ENCODE assay signal across 3 cellular contexts in genomic region chrX:19066987-19067386, GRCh38. TPM values are rescaled to one million over a fixed set of nuclear protein-coding genes. Genes with fewer than 3 reads are reported as not detected.
"Had no signal": no experiment of that assay in that cellular context is flagged by ENCODE, and none has a peak within 500 bp of the region (broad histone marks: within the 10 kb centered on the region; RNA-seq: fewer than 3 reads in every experiment).

No MANE protein-coding gene starts in this region.

RNA-seq across cellular contexts. Expression of gene ADGRG2, which starts 55.3 kb away (rescaled TPM):
- total RNA-seq: natural killer cell, pulmonary artery endothelial cell had no signal
- polyA plus RNA-seq: immature natural killer cell had no signal
